9 cellular contexts compared by ENCODE assay signal in the genomic region with DNA sequence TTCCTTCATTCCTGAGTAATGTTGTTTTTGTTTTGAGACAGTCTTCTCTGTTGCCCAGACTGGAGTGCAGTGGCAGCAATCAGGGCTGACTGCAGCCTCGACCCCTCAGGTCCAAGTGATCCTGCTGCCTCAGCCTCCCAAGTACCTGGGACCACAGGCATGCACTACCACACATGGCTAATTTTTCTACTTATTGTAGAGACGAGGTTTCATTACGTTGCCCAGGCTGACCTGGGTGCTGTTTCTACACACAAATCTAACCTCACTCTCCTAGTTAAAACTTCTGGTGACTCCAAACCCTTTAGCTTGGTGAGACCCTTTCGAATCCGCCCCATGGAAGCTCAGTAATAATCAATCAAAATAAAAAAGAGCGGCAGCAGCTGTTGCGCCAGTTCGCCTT. TPM values are rescaled to one million over a fixed set of nuclear protein-coding genes. Genes with fewer than 3 reads are reported as not detected.
A peak's percentile ranks its signal among the peaks of the same experiment; 100 is the strongest.
DNase-seq lines count a peak whose midpoint lies in the region; ATAC-seq, FAIRE-seq and TF ChIP-seq lines count a peak whose summit lies in the region.
"Had no signal": no experiment of that assay in that cellular context is flagged by ENCODE, and none has a peak within 500 bp of the region (broad histone marks: within the 10 kb centered on the region; RNA-seq: fewer than 3 reads in every experiment).

No MANE protein-coding gene starts in this region.

- BruUV-seq in PC-9 (replicated peaks; lab: Mats Ljungman, UMichigan) (no TSS peak), endothelial cell of umbilical vein (replicated peaks; lab: Mats Ljungman, UMichigan) (no TSS peak)

- H3F3A ChIP-seq in PC-9 (ENCODE audit: insufficient read depth, low read depth) = peaks cover 42% of the 10 kb centered on the region

- no peak for TF ChIP-seq POLR2A in endothelial cell of umbilical vein (IDR thresholded peaks at IDR 0.05; ENCODE audit: low read depth, low read length)
- TF ChIP-seq POLR2A in ovary (IDR thresholded peaks at IDR 0.05) = no peak

- H4K20me1 ChIP-seq in PC-9 (ENCODE audit: insufficient read depth) = no peaks in the 10 kb centered on the region
- H4K20me1 ChIP-seq in endothelial cell of umbilical vein (replicated peaks; ENCODE audit: control insufficient read depth, extremely low read depth, insufficient read depth, low read length) = no peaks in the 10 kb centered on the region

- no peaks in the 10 kb centered on the region for H3K9me2 ChIP-seq in PC-9 (ENCODE audit: insufficient read depth)

- FAIRE-seq in endothelial cell of umbilical vein (lab: Jason Lieb, UNC) = peak; percentile 70

- TF ChIP-seq EP300 in ovary (IDR thresholded peaks at IDR 0.05) = no peak

- H3K4me1 ChIP-seq in PC-9 (replicated peaks; ENCODE audit: insufficient read depth) = peaks cover 24% of the 10 kb centered on the region
- peaks cover 26% of the 10 kb centered on the region for H3K4me1 ChIP-seq in endothelial cell of umbilical vein (ENCODE audit: control insufficient read depth, extremely low read depth, insufficient read depth, low read length)
- H3K4me1 ChIP-seq in ovary (ENCODE audit: insufficient read depth) = peaks cover 14% of the 10 kb centered on the region

- no peaks in the 10 kb centered on the region for H3K9me1 ChIP-seq in endothelial cell of umbilical vein (replicated peaks; ENCODE audit: control insufficient read depth, extremely low read depth, insufficient read depth, low read length)

- H3K27me3 ChIP-seq in PC-9 (ENCODE audit: insufficient read depth, low read depth) (no peaks in the 10 kb centered on the region), endothelial cell of umbilical vein (ENCODE audit: control insufficient read depth in 2 of 2, insufficient read depth in 2 of 2, low read length in 2 of 2) (no peaks in the 10 kb centered on the region), ovary (no peaks in the 10 kb centered on the region)

- dilution Hi-C loops in endothelial cell of umbilical vein (cut with MboI; ENCODE audit: extremely low pct_ligation_motif_present, low sequenced_read_pairs) = no loop called here

- POLR2A ChIA-PET in PC-9 (lab: Charles Lee; ENCODE audit: unreplicated experiment) (no interaction called here), endothelial cell of umbilical vein (lab: Charles Lee) (no interaction called here)

- DNase-seq in PC-9 (no peak), endothelial cell of umbilical vein (ENCODE audit: low read depth, low spot score) (no peak), ovary (no peak), occipital lobe (lab: John Stamatoyannopoulos, UW) (no peak)
- DNase-seq: dermis blood vessel endothelial cell had no signal

- H2AFZ ChIP-seq in PC-9 = peak overlapping the region; percentile 91; the same call in 1 of the 2 replicates
- no peak overlapping the region for H2AFZ ChIP-seq in endothelial cell of umbilical vein (ENCODE audit: low read depth, low read length)

- H3K9me3 ChIP-seq in PC-9 (ENCODE audit: insufficient read depth, low read depth) (no peaks in the 10 kb centered on the region), endothelial cell of umbilical vein (replicated peaks; ENCODE audit: control insufficient read depth, insufficient read depth, low read length) (no peaks in the 10 kb centered on the region), ovary (no peaks in the 10 kb centered on the region)

- H3K4me2 ChIP-seq in PC-9 (peak overlapping the region; percentile 97), endothelial cell of umbilical vein (ENCODE audit: insufficient read depth, low read length) (no peak overlapping the region)

- intact Hi-C loops in PC-9 (cut with micrococcal nuclease; ENCODE audit: unreplicated experiment) (loop anchor here (1.0 to 5.0 kb wide), 5 partner anchors 67 to 439 kb away; partner anchors contain the start of genes MAPKAPK5 and PTPN11), endothelial cell of umbilical vein (cut with micrococcal nuclease) (loop anchor here (2.0 to 10.0 kb wide), 5 partner anchors 67 to 373 kb away; partner anchors contain the start of genes ACAD10, BRAP, HECTD4 and MAPKAPK5), ovary (cut with DNase I) (loop anchor here in 1 of 4 donors (5.0 to 10.0 kb wide), 2 partner anchors 64 to 113 kb away; partner anchors contain the start of gene TRAFD1)

- 91 to 97% (median 92%) methylated on average over 8 of the region's 8 CpGs for WGBS in ovary, 3 donors

- peaks cover 9% of the 10 kb centered on the region for H3K36me3 ChIP-seq in PC-9 (ENCODE audit: low read depth)
- H3K36me3 ChIP-seq in endothelial cell of umbilical vein (ENCODE audit: control insufficient read depth in 2 of 2, extremely low read depth in 1 of 2, insufficient read depth in 2 of 2, low read length in 2 of 2) = no peaks in the 10 kb centered on the region
- no peaks in the 10 kb centered on the region for H3K36me3 ChIP-seq in ovary

- ATAC-seq in GM21576 (IDR thresholded peaks at IDR 0.05; ENCODE audit: unreplicated experiment) (no peak), GM21528 (IDR thresholded peaks at IDR 0.05; ENCODE audit: low FRiP score, unreplicated experiment) (no peak), HG02852 (IDR thresholded peaks at IDR 0.05; ENCODE audit: unreplicated experiment) (no peak)

- peaks cover 50% of the 10 kb centered on the region for H3K79me2 ChIP-seq in PC-9 (ENCODE audit: low read depth)
- peaks cover 26% of the 10 kb centered on the region for H3K79me2 ChIP-seq in endothelial cell of umbilical vein (ENCODE audit: control insufficient read depth, insufficient read depth, low read length)

- CTCF ChIA-PET in PC-9 (lab: Charles Lee) (interaction anchor here (0.6 kb wide), 1 partner anchor 9 kb away, joined by 3 read pairs; no protein-coding TSS in a partner anchor), endothelial cell of umbilical vein (lab: Charles Lee) (interaction anchor here (0.5 kb wide), 1 partner anchor 42 kb away, joined by 3 read pairs; no protein-coding TSS in a partner anchor)

- no peak overlapping the region for H3K9ac ChIP-seq in endothelial cell of umbilical vein (replicated peaks; ENCODE audit: extremely low read depth, insufficient read depth, low read length)

- TF ChIP-seq CTCF in PC-9 (conservative IDR thresholded peaks at IDR 0.05) (no peak), endothelial cell of umbilical vein (IDR thresholded peaks at IDR 0.05; ENCODE audit: extremely low read depth in 1 of 2, insufficient read depth in 1 of 2, low read depth in 1 of 2, low read length in 2 of 2) (no peak), ovary (IDR thresholded peaks at IDR 0.05) (no peak)

- H3K4me3 ChIP-seq in GM08714 (ENCODE audit: low read length) (peak overlapping the region; percentile 64), PC-9 (peak overlapping the region; percentile 63), endothelial cell of umbilical vein (replicated peaks in 1 of 3; ENCODE audit: insufficient read depth in 1 of 3, low read depth in 1 of 3, low read length in 3 of 3) (no peak overlapping the region), ovary (peak overlapping the region; percentile 91)

- H3K27ac ChIP-seq in PC-9 (peak overlapping the region; percentile 82), endothelial cell of umbilical vein (ENCODE audit: insufficient read depth, low read depth, low read length) (no peak overlapping the region), ovary (peak overlapping the region in 1 of 2 donors; percentile 87)

TF ChIP-seq in endothelial cell of umbilical vein, 7 proteins besides CTCF, POLR2A, EP300 and RAD21:
- TF ChIP-seq JUN (IDR thresholded peaks at IDR 0.05; ENCODE audit: borderline replicate concordance, insufficient read depth, insufficient read length, low read depth) (no peak), POLR2AphosphoS5 (IDR thresholded peaks at IDR 0.05; ENCODE audit: insufficient read depth, low read depth, low read length) (no peak)

RNA-seq across cellular contexts. Expression of gene TMEM116, which starts 1.3 kb away (rescaled TPM):
- total RNA-seq in PC-9 (2021) = 21.9 and 23.4 TPM in 2 replicates
- 1.6 TPM in 2 replicates for total RNA-seq in endothelial cell of umbilical vein
- 2.9 and 3.9 TPM in 2 replicates for polyA plus RNA-seq in endothelial cell of umbilical vein
- 2.5 and 2.7 TPM in 2 replicates for polyA plus RNA-seq in endothelial cell of umbilical vein (2011; cell fraction: cytosol; rRNA removed)
- polyA plus RNA-seq in endothelial cell of umbilical vein (2011; cell fraction: nucleus; rRNA removed) = 2.8 and 3.3 TPM in 2 replicates
- polyA plus RNA-seq in endothelial cell of umbilical vein (2012) = 1.7 and 2.2 TPM in 2 replicates
- polyA minus RNA-seq in endothelial cell of umbilical vein = 4.4 and 4.9 TPM in 2 replicates
- 10.5 TPM for polyA minus RNA-seq in endothelial cell of umbilical vein (2011; cell fraction: cytosol; rRNA and poly(A)+ RNA removed)
- polyA minus RNA-seq in endothelial cell of umbilical vein (2011; cell fraction: nucleus; rRNA and poly(A)+ RNA removed) = 1.6 and 4.6 TPM in 2 replicates
- total RNA-seq in ovary = 10 to 100 TPM; 10.6 to 16.7 (median 11.3) TPM
- 10 to 100 TPM in 1 of 2 donors, 1 to 10 TPM in 1; 9.1 to 17.9 TPM for polyA plus RNA-seq in ovary
- total RNA-seq in occipital lobe = 33.1 TPM

RNA-seq across cellular contexts. Expression of gene ERP29, which starts 1.5 kb away (rescaled TPM):
- total RNA-seq in PC-9 (2021) (131 and 154 TPM in 2 replicates), endothelial cell of umbilical vein (108 and 116 TPM in 2 replicates), ovary (10 to 100 TPM; 28.1 to 76.7 (median 68.3) TPM), occipital lobe (44.8 TPM)
- polyA plus RNA-seq in endothelial cell of umbilical vein (56.1 and 77.1 TPM in 2 replicates), ovary (100 to 1,000 TPM; 102 to 169 TPM)
- 94.4 and 109 TPM in 2 replicates for polyA plus RNA-seq in endothelial cell of umbilical vein (2011; cell fraction: cytosol; rRNA removed)
- polyA plus RNA-seq in endothelial cell of umbilical vein (2011; cell fraction: nucleus; rRNA removed) = 39.8 and 55.6 TPM in 2 replicates
- polyA plus RNA-seq in endothelial cell of umbilical vein (2012) = 96.5 and 111 TPM in 2 replicates
- polyA minus RNA-seq in endothelial cell of umbilical vein = 37.2 and 38.9 TPM in 2 replicates
- polyA minus RNA-seq in endothelial cell of umbilical vein (2011; cell fraction: cytosol; rRNA and poly(A)+ RNA removed) = 48.1 TPM
- polyA minus RNA-seq in endothelial cell of umbilical vein (2011; cell fraction: nucleus; rRNA and poly(A)+ RNA removed) = 9.6 and 10.2 TPM in 2 replicates

Comparison
In these comparisons a context has a peak if more than half of its experiments do, and no peak if none do; other contexts are left out.
1. H3K4me3 ChIP-seq: peak in GM08714 (single experiment), PC-9 (single experiment) and ovary (single experiment); none in endothelial cell of umbilical vein (0 of 3).